Comparison of ENCODE assay signal across 22 cellular contexts in the genomic region with DNA sequence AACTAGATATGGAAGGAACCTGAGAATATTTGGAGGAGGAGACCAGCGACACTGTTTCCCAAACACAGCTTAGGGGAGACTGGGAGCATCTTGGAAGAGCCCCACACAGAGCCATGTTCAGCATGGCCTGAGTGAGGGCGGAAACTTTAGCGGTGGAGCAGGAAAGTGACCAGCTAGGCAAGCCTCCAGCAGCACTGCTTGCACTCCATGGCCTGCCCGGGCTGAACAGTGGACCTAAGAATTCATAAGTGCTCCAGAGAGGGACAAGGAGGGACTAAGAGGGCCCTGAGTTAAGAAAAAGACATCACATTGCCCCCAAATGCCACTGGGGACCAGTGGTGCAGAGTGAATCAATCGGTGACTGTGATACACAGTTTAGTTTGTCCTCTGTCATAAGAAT.
DNase-seq lines count a peak whose midpoint lies in the region; ATAC-seq, FAIRE-seq and TF ChIP-seq lines count a peak whose summit lies in the region.
"Had no signal": no experiment of that assay in that cellular context is flagged by ENCODE, and none has a peak within 500 bp of the region (broad histone marks: within the 10 kb centered on the region; RNA-seq: fewer than 3 reads in every experiment).

No MANE protein-coding gene starts in this region.

- no peak for TF ChIP-seq EP300 in esophagus muscularis mucosa (IDR thresholded peaks at IDR 0.05)

- H3K27ac ChIP-seq in esophagus muscularis mucosa (replicated peaks in 1 of 4) (peak overlapping the region; percentile 16 to 82 (median 68)), kidney (ENCODE audit: low read depth in 2 of 2, low read length in 2 of 2) (peak overlapping the region; percentile 13 to 20), psoas muscle (peak overlapping the region; percentile 27), upper lobe of right lung (peak overlapping the region; percentile 32)
- H3K27ac ChIP-seq: body of pancreas had no signal

- no peak for TF ChIP-seq POLR2A in esophagus muscularis mucosa (IDR thresholded peaks at IDR 0.05; ENCODE audit: low read depth)

- H3K9ac ChIP-seq in kidney (ENCODE audit: low read length in 2 of 2): no peak overlapping the region

- H3K4me1 ChIP-seq in esophagus muscularis mucosa: peaks cover 46 to 87% (median 83%) of the 10 kb centered on the region in 4 donors
- peaks cover 19 to 34% of the 10 kb centered on the region in 2 donors for H3K4me1 ChIP-seq in kidney (ENCODE audit: control insufficient read depth in 1 of 2, insufficient read depth in 1 of 2, low read depth in 1 of 2, low read length in 2 of 2)
- H3K4me1 ChIP-seq in psoas muscle: peaks cover 41% of the 10 kb centered on the region
- H3K4me1 ChIP-seq in upper lobe of right lung: peaks cover 23% of the 10 kb centered on the region

- intact Hi-C loops in esophagus muscularis mucosa (cut with DNase I): loop anchor here (10.0 kb wide), 1 partner anchor 162 kb away; no protein-coding TSS in a partner anchor
- intact Hi-C loops in kidney (cut with DNase I): no loop called here
- intact Hi-C loops in psoas muscle (cut with DNase I): no loop called here
- intact Hi-C loops in upper lobe of right lung (cut with DNase I): no loop called here

- H3K27me3 ChIP-seq in esophagus muscularis mucosa (no peaks in the 10 kb centered on the region), psoas muscle (ENCODE audit: insufficient read depth in 3 of 3, low read length in 2 of 3) (no peaks in the 10 kb centered on the region), upper lobe of right lung (no peaks in the 10 kb centered on the region)
- H3K27me3 ChIP-seq: body of pancreas had no signal

- no peaks in the 10 kb centered on the region for H3K9me3 ChIP-seq in esophagus muscularis mucosa
- no peaks in the 10 kb centered on the region for H3K9me3 ChIP-seq in kidney (ENCODE audit: control insufficient read depth in 1 of 2, low read length in 2 of 2)
- no peaks in the 10 kb centered on the region for H3K9me3 ChIP-seq in psoas muscle
- H3K9me3 ChIP-seq in upper lobe of right lung: no peaks in the 10 kb centered on the region
- H3K9me3 ChIP-seq: body of pancreas had no signal

- no peaks in the 10 kb centered on the region for H3K36me3 ChIP-seq in esophagus muscularis mucosa
- H3K36me3 ChIP-seq in kidney (ENCODE audit: control insufficient read depth in 1 of 2, insufficient read depth in 2 of 2, low read length in 2 of 2): no peaks in the 10 kb centered on the region
- no peaks in the 10 kb centered on the region for H3K36me3 ChIP-seq in psoas muscle (ENCODE audit: insufficient read depth in 1 of 2, low read depth in 1 of 2)
- H3K36me3 ChIP-seq in upper lobe of right lung: no peaks in the 10 kb centered on the region

- no peak overlapping the region for H3K4me3 ChIP-seq in esophagus muscularis mucosa
- no peak overlapping the region for H3K4me3 ChIP-seq in kidney (ENCODE audit: low read length in 2 of 2)
- no peak overlapping the region for H3K4me3 ChIP-seq in psoas muscle
- H3K4me3 ChIP-seq in upper lobe of right lung: no peak overlapping the region
- H3K4me3 ChIP-seq: body of pancreas had no signal

- FAIRE-seq in kidney (lab: Jason Lieb, UNC): no peak

- TF ChIP-seq CTCF in esophagus muscularis mucosa (IDR thresholded peaks at IDR 0.05): no peak
- TF ChIP-seq CTCF in kidney (IDR thresholded peaks at IDR 0.05; ENCODE audit: borderline replicate concordance, extremely low read depth, insufficient read depth): no peak
- TF ChIP-seq CTCF in psoas muscle (IDR thresholded peaks at IDR 0.05): no peak
- TF ChIP-seq CTCF in upper lobe of right lung (IDR thresholded peaks at IDR 0.05): no peak

- ATAC-seq in psoas muscle (no peak), upper lobe of right lung (peak; percentile 61)
- ATAC-seq: body of pancreas; HCT116; stimulated activated memory B cell treated with anti-CD40 and anti-IgM and Interleukin-4, amounts not matched to agents 10 μg/mL and 1 μg/mL and 100 μg/mL, for 72 hours had no signal

- WGBS in esophagus muscularis mucosa: 66% methylated on average over 5 of the region's 5 CpGs
- WGBS in psoas muscle, 3 donors: 31 to 38% (median 32%) methylated on average over 5 of the region's 5 CpGs

- DNase-seq in esophagus muscularis mucosa (ENCODE audit: extremely low spot score) (peak; percentile 75), kidney (peak; percentile 74), psoas muscle (peak in 1 of 2 donors; percentile 57), upper lobe of right lung (no peak), SIG-M5 treated with dmso at 0.1 percent for 504 hours (lab: John Stamatoyannopoulos, UW; ENCODE audit: unreplicated experiment) (no peak), H4 (ENCODE audit: low spot score) (no peak)
- DNase-seq in stimulated activated CD4-positive, alpha-beta T cell treated with anti-CD3 and anti-CD28 coated beads, Interleukin-2, amount 100 ng/mL, for 48 hours: no peak
- DNase-seq: activated CD4-positive, alpha-beta T cell treated with anti-CD3 and anti-CD28 coated beads, Interleukin-2, amount 50 U/mL, for 48 hours; activated naive CD4-positive, alpha-beta T cell treated with Interleukin-2 at 50 U/mL for 16 hours; activated T-cell treated with anti-CD3 and anti-CD28 coated beads for 4 hours; body of pancreas; COR-L47; cortex of kidney; EL; foreskin melanocyte; NCI-H1417; NCI-H524 treated with DMSO at 0.1 percent for 48 hours; SIG-M5; stimulated activated CD4-positive, alpha-beta T cell treated with anti-CD3 and anti-CD28 coated beads, Interleukin-15, amount 100 ng/mL, for 24 hours; T-helper 2 cell had no signal

Comparison
In these comparisons a context has a peak if more than half of its experiments do, and no peak if none do; other contexts are left out.
1. DNase-seq: peak in esophagus muscularis mucosa (single experiment) and kidney (single experiment); none in upper lobe of right lung (single experiment), SIG-M5 treated with dmso at 0.1 percent for 504 hours (single experiment), stimulated activated CD4-positive, alpha-beta T cell treated with anti-CD3 and anti-CD28 coated beads, Interleukin-2, amount 100 ng/mL, for 48 hours (0 of 2) and H4 (single experiment).
2. H3K27ac ChIP-seq: peak in every context shown above with its lines; median percentile 68 in esophagus muscularis mucosa; 32 in upper lobe of right lung; 27 in psoas muscle; 16 in kidney.